ENCODE assay signal across 11 cellular contexts in the genomic region with DNA sequence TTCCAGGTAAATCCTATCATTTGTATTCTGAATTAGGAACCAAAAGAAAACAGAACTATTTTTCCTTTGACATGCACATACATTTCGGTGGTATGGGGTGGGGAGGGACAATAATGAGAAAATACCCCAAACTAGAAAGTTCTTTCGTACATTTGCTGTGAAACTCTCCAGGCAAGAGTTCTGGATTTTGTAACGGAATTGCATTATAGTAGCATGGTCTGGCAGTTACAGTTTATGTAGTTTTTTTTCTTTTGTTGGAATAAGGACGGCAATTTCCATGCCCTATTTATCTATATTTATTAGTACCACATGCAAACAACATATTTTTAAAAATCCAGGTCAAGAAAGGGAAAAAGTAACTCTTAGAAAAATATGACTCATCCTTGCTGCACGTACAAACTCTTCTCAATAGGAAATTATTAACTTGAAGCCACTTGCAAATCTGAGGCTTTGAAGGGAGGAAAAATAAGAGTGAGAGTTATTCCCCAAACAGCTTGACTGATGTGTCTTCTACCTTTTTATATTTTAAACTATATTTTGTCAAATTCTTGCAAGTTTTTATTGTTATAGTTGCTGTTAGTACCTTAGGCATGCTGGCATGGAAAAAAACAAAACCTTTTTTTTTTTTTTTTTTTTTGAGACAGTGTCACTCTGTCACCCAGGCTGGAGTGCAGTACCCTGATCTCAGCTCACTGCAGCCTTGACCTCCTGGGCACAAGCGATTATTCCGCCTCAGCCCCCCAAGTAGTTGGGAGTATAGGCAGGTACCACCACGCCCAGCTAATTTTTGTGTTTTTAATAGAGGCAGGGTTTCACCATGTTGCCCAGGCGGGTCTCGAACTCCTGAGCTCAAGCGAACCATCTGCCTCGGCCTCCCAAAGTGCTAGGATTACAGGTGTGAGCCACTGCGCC.
DNase-seq lines count a peak whose midpoint lies in the region; ATAC-seq and TF ChIP-seq lines count a peak whose summit lies in the region.
"Had no signal": no experiment of that assay in that cellular context is flagged by ENCODE, and none has a peak within 500 bp of the region (broad histone marks: within the 10 kb centered on the region; RNA-seq: fewer than 3 reads in every experiment).

No MANE protein-coding gene starts in this region.

- H3K4me1 Mint-ChIP-seq in GM23338 = peaks cover 12% of the 10 kb centered on the region

- H3K4me1 ChIP-seq in OCI-LY3 (ENCODE audit: low read length) = peaks cover 14% of the 10 kb centered on the region
- H3K4me1 ChIP-seq in GM23338 (ENCODE audit: insufficient read depth) = peaks cover 6% of the 10 kb centered on the region; the same call in 1 of the 2 replicates
- peaks cover 19% of the 10 kb centered on the region for H3K4me1 ChIP-seq in A673 (ENCODE audit: insufficient read depth, low read length, poor library complexity, severe bottlenecking)

- peaks cover 6% of the 10 kb centered on the region for H3K27me3 Mint-ChIP-seq in GM23338 (ENCODE audit: insufficient read depth, low read depth, poor library complexity)

- no peak overlapping the region for H3K9ac ChIP-seq in OCI-LY3 (ENCODE audit: low read length)
- H3K9ac ChIP-seq: BLaER1 had no signal

- no TSS peak for BruUV-seq in A673 (replicated peaks; lab: Mats Ljungman, UMichigan)

- DNase-seq in AG10803 (ENCODE audit: low read depth) (peak; percentile 59), fibroblast of gingiva (ENCODE audit: low read depth) (peak; percentile 77), sciatic nerve (ENCODE audit: low spot score) (peak; percentile 38), GM23338 (ENCODE audit: low spot score) (no peak), NCI-H1417 (lab: John Stamatoyannopoulos, UW) (no peak), A673 (ENCODE audit: low spot score) (no peak)
- DNase-seq: NCI-H446; stimulated activated naive CD4-positive, alpha-beta T cell treated with Interleukin-2 at 50 U/mL for 16 hours had no signal

- H3K27me3 ChIP-seq in OCI-LY3 (ENCODE audit: low read depth, low read length) = no peaks in the 10 kb centered on the region
- H3K27me3 ChIP-seq in GM23338 (ENCODE audit: insufficient read depth) = no peaks in the 10 kb centered on the region
- no peaks in the 10 kb centered on the region for H3K27me3 ChIP-seq in A673 (replicated peaks; ENCODE audit: insufficient read depth, low read depth, low read length, poor library complexity)
- H3K27me3 ChIP-seq: BLaER1 had no signal

- TF ChIP-seq CTCF in AG10803 (conservative IDR thresholded peaks at IDR 0.05; ENCODE audit: low read length) = no peak
- TF ChIP-seq CTCF in OCI-LY3 (IDR thresholded peaks at IDR 0.05; ENCODE audit: low read depth, low read length) = no peak
- no peak for TF ChIP-seq CTCF in GM23338 (conservative IDR thresholded peaks at IDR 0.05; ENCODE audit: low read depth in 2 of 2)
- no peak for TF ChIP-seq CTCF in A673 (conservative IDR thresholded peaks at IDR 0.05; ENCODE audit: low read depth, low read length)

- POLR2A ChIA-PET in A673 (lab: Charles Lee; ENCODE audit: low non-redundant PET) = no interaction called here

- no peak overlapping the region for H2AFZ ChIP-seq in OCI-LY3 (ENCODE audit: low read depth, low read length)
- H2AFZ ChIP-seq in GM23338 = no peak overlapping the region

- no peak overlapping the region for H3K27ac Mint-ChIP-seq in GM23338

- H3K9me2 ChIP-seq in GM23338 (ENCODE audit: insufficient read depth) = no peaks in the 10 kb centered on the region

- H4K20me1 ChIP-seq in OCI-LY3 (ENCODE audit: insufficient read depth, low read length) = no peaks in the 10 kb centered on the region
- no peaks in the 10 kb centered on the region; the same call in 1 of the 2 replicates for H4K20me1 ChIP-seq in GM23338 (replicated peaks; ENCODE audit: insufficient read depth)
- H4K20me1 ChIP-seq: BLaER1 had no signal

- intact Hi-C loops in sciatic nerve (cut with DNase I) = no loop called here
- intact Hi-C loops in A673 (cut with micrococcal nuclease; ENCODE audit: unreplicated experiment) = no loop called here

- H3K4me3 ChIP-seq in AG10803 (ENCODE audit: low read length) (no peak overlapping the region), OCI-LY3 (ENCODE audit: low read length) (no peak overlapping the region), GM23338 (no peak overlapping the region), A673 (ENCODE audit: low read depth, low read length, poor library complexity, severe bottlenecking) (no peak overlapping the region)
- H3K4me3 ChIP-seq: BLaER1 had no signal

- no peaks in the 10 kb centered on the region for H3K9me3 Mint-ChIP-seq in GM23338

- H3K27ac ChIP-seq in OCI-LY3 (ENCODE audit: low read length) (no peak overlapping the region), GM23338 (ENCODE audit: low read depth) (no peak overlapping the region), A673 (ENCODE audit: low read depth, low read length, poor library complexity, severe bottlenecking) (no peak overlapping the region)
- H3K27ac ChIP-seq: BLaER1 had no signal

- ATAC-seq in sciatic nerve = no peak
- ATAC-seq in GM23338 = no peak
- ATAC-seq in GM18520 (IDR thresholded peaks at IDR 0.05; ENCODE audit: unreplicated experiment) = no peak

- H3K4me2 ChIP-seq in OCI-LY3 (ENCODE audit: low read length) (peak overlapping the region; percentile 35), GM23338 (no peak overlapping the region)
- H3K4me2 ChIP-seq: BLaER1 had no signal

- H3K79me2 ChIP-seq in OCI-LY3 (ENCODE audit: low read length) = no peaks in the 10 kb centered on the region
- H3K79me2 ChIP-seq in GM23338 (replicated peaks; ENCODE audit: insufficient read depth) = no peaks in the 10 kb centered on the region

- H3K36me3 ChIP-seq in OCI-LY3 (replicated peaks; ENCODE audit: low read depth, low read length) = no peaks in the 10 kb centered on the region
- no peaks in the 10 kb centered on the region for H3K36me3 ChIP-seq in GM23338 (ENCODE audit: insufficient read depth)
- no peaks in the 10 kb centered on the region for H3K36me3 ChIP-seq in A673 (ENCODE audit: insufficient read depth, low read length, poor library complexity, severe bottlenecking)

- CTCF ChIA-PET in A673 (lab: Charles Lee) = no interaction called here

- H3K9me3 ChIP-seq in OCI-LY3 (ENCODE audit: insufficient read depth, low read length) (no peaks in the 10 kb centered on the region), A673 (ENCODE audit: low read depth, low read length, poor library complexity, severe bottlenecking) (no peaks in the 10 kb centered on the region)
- H3K9me3 ChIP-seq: BLaER1 had no signal

- no peak overlapping the region for H3K4me3 Mint-ChIP-seq in GM23338

- no peaks in the 10 kb centered on the region for H3F3A ChIP-seq in GM23338 (replicated peaks; ENCODE audit: low read depth)

- no peaks in the 10 kb centered on the region; the same call in 2 of the 3 replicates for H3K36me3 Mint-ChIP-seq in GM23338 (ENCODE audit: low read depth)

TF ChIP-seq in GM23338, 12 proteins besides CTCF, POLR2A, EP300 and RAD21 (continues in another document):
- TF ChIP-seq JUNB (IDR thresholded peaks at IDR 0.05; ENCODE audit: unreplicated experiment) = no peak

Comparison
In these comparisons a context has a peak if more than half of its experiments do, and no peak if none do; other contexts are left out.
1. DNase-seq: peak in AG10803 (single experiment), fibroblast of gingiva (single experiment) and sciatic nerve (single experiment); none in GM23338 (single experiment), NCI-H1417 (0 of 3) and A673 (single experiment).